In the genomic region with DNA sequence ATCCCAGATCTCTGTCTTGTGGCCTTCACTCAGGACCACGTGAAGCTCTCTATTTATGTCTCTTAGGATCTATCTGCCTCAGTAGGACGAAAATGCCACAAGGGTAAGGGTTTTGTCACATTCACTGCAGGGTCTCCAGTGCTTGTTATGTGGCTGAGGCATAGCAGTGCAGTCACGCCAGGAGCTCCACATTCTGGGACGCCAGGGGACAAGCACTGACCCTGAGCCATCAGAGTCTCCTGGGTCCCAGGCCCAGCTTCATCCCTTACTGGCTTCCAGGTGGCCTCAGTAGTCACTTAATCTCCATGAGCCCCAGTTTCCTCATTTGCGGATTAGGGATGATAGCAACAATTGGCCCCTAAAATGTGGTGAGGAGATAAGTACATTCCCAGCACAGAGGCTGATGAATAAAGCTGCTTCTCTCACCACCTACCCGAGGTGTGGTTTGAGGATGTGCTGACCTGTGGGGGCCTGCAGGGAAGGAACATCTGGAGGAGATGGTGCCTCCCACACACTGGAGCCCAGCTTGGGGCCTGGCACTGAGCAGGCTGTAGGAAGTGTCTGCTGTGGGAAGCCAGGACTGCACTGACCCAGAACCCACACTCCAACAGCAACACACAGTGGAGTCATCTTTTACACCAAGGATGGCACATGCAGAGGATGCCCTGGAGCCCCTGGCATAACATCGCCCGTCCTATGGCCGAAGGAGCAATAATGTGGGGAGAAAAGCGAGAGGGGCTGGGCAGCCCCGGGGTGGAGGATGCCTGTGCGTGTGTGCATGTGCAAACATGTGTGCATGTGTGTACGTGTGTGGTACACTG, we compare ENCODE assay signal across 23 cellular contexts.
"Had no signal": no experiment of that assay in that cellular context is flagged by ENCODE, and none has a peak within 500 bp of the region (broad histone marks: within the 10 kb centered on the region; RNA-seq: fewer than 3 reads in every experiment).

No MANE protein-coding gene starts in this region.

- H3K4me3 ChIP-seq: breast epithelium, lung, psoas muscle, skin epidermis had no signal

- H3K36me3 ChIP-seq: breast epithelium, WERI-Rb-1 had no signal

- H3K9me3 ChIP-seq: breast epithelium, psoas muscle had no signal

- ATAC-seq: activated CD4-positive, alpha-beta T cell treated with anti-CD3 and anti-CD28 coated beads for 36 hours; activated T-helper 17 cell treated with anti-CD3 and anti-CD28 coated beads, Interleukin-2, amount 50 U/mL, for 72 hours; left colon; natural killer cell treated with Interleukin-12 subunit alpha and Interleukin-12 subunit beta and Interleukin-15 and Interleukin-18, amount 100 ng/mL, for 72 hours; psoas muscle; right cardiac atrium; T-helper 17 cell had no signal

- H3K27ac Mint-ChIP-seq: activated CD4-positive, alpha-beta memory T cell treated with anti-CD3 and anti-CD28 coated beads, Interleukin-2, amount 10 ng/mL, durations not matched to agents 7 days and 5 days; activated CD4-positive, alpha-beta T cell treated with anti-CD3 and anti-CD28 coated beads for 36 hours; activated T-helper 17 cell treated with anti-CD3 and anti-CD28 coated beads, Interleukin-2, amount 50 U/mL, for 72 hours; mesothelial cell of epicardium; natural killer cell treated with Interleukin-12 subunit alpha and Interleukin-12 subunit beta and Interleukin-15 and Interleukin-18, amount 100 ng/mL, for 72 hours; T-helper 17 cell had no signal

- H3K4me3 Mint-ChIP-seq: activated CD4-positive, alpha-beta memory T cell treated with anti-CD3 and anti-CD28 coated beads, Interleukin-2, amount 10 ng/mL, durations not matched to agents 7 days and 5 days; activated CD4-positive, alpha-beta T cell treated with anti-CD3 and anti-CD28 coated beads for 36 hours; activated T-helper 17 cell treated with anti-CD3 and anti-CD28 coated beads, Interleukin-2, amount 50 U/mL, for 72 hours; mesothelial cell of epicardium; natural killer cell treated with Interleukin-12 subunit alpha and Interleukin-12 subunit beta and Interleukin-15 and Interleukin-18, amount 100 ng/mL, for 72 hours; T-helper 17 cell had no signal

- H3K4me1 ChIP-seq: breast epithelium, psoas muscle had no signal

- H3K27ac ChIP-seq: breast epithelium, psoas muscle, skin epidermis, WERI-Rb-1 had no signal

- H3K27me3 ChIP-seq: breast epithelium had no signal

- H3K27me3 Mint-ChIP-seq: activated CD4-positive, alpha-beta T cell treated with anti-CD3 and anti-CD28 coated beads for 36 hours; activated T-helper 17 cell treated with anti-CD3 and anti-CD28 coated beads, Interleukin-2, amount 50 U/mL, for 72 hours had no signal

- H3K9me3 Mint-ChIP-seq: activated CD4-positive, alpha-beta memory T cell treated with anti-CD3 and anti-CD28 coated beads, Interleukin-2, amount 10 ng/mL, durations not matched to agents 7 days and 5 days; activated T-helper 17 cell treated with anti-CD3 and anti-CD28 coated beads, Interleukin-2, amount 50 U/mL, for 72 hours; natural killer cell treated with Interleukin-12 subunit alpha and Interleukin-12 subunit beta and Interleukin-15 and Interleukin-18, amount 100 ng/mL, for 72 hours had no signal

- DNase-seq: activated CD4-positive, alpha-beta memory T cell treated with anti-CD3 and anti-CD28 coated beads, Interleukin-2, amount 10 ng/mL, durations not matched to agents 7 days and 5 days; activated CD4-positive, alpha-beta T cell treated with anti-CD3 and anti-CD28 coated beads for 36 hours; activated naive CD4-positive, alpha-beta T cell; activated T-cell treated with anti-CD3 and anti-CD28 coated beads, Interleukin-2, amount 50 U/mL, for 1 hour; cerebellar nuclear complex; cortex of kidney; erythroblast; foreskin melanocyte; glutamatergic neuron; hippocampal formation; left colon; psoas muscle; stimulated activated CD4-positive, alpha-beta T cell treated with anti-CD3 and anti-CD28 coated beads, Interleukin-15, amount 100 ng/mL, for 24 hours; stimulated activated CD4-positive, alpha-beta T cell treated with anti-CD3 and anti-CD28 coated beads, Interleukin-2, amount 100 ng/mL, for 48 hours; T-helper 17 cell; WERI-Rb-1 had no signal

- H3K36me3 Mint-ChIP-seq: mesothelial cell of epicardium; natural killer cell treated with Interleukin-12 subunit alpha and Interleukin-12 subunit beta and Interleukin-15 and Interleukin-18, amount 100 ng/mL, for 72 hours had no signal

- H3K4me1 Mint-ChIP-seq: activated CD4-positive, alpha-beta memory T cell treated with anti-CD3 and anti-CD28 coated beads, Interleukin-2, amount 10 ng/mL, durations not matched to agents 7 days and 5 days; activated CD4-positive, alpha-beta T cell treated with anti-CD3 and anti-CD28 coated beads for 36 hours; activated T-helper 17 cell treated with anti-CD3 and anti-CD28 coated beads, Interleukin-2, amount 50 U/mL, for 72 hours; mesothelial cell of epicardium had no signal
